In genomic region chr15:78640527-78640839, GRCh38 we compare ENCODE assay signal across 1 cellular context.
TF ChIP-seq lines count a peak whose summit lies in the region.

No MANE protein-coding gene starts in this region.

TF ChIP-seq in K562, 482 proteins besides CTCF, POLR2A, EP300 and RAD21:
- no peak for TF ChIP-seq ZNF282 (CRISPR knock-in tag; IDR thresholded peaks at IDR 0.05)
TF ChIP-seq in K562: peak in this region for 0.
